Comparison of ENCODE assay signal across 9 cellular contexts in the genomic region with DNA sequence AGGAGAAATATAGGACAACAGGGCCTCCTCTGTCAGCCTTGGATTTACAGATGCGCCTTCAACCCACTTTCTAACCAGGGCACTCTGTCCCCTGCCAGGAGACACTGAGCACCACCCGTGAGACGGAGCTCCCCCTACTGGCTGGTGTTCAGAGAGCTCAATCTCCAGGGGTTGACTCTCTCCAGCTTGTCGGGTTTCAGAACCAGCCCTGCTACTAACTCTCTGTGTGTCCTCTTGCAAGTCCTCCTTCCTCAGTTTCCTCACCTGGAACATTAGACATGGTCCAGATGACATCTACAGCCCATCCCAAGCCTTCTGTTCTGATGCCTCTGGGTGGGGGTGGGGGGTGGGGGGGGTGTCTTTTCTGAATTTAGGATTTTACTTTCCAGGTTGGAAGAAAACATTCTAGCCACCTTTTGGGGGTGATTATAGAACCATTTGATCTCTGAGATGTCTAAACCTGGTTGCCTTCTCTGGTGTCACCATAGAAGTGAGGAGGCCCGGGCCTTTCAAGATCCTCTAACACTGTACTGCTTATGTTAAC.
A peak's percentile ranks its signal among the peaks of the same experiment; 100 is the strongest.
DNase-seq lines count a peak whose midpoint lies in the region; ATAC-seq and TF ChIP-seq lines count a peak whose summit lies in the region.
"Had no signal": no experiment of that assay in that cellular context is flagged by ENCODE, and none has a peak within 500 bp of the region (broad histone marks: within the 10 kb centered on the region; RNA-seq: fewer than 3 reads in every experiment).

No MANE protein-coding gene starts in this region.

- no peaks in the 10 kb centered on the region for H3K36me3 Mint-ChIP-seq in endothelial cell (ENCODE audit: low read depth, unreplicated experiment)

- H3K4me1 ChIP-seq in mesodermal cell (ENCODE audit: control insufficient read depth, insufficient read depth, low read length, poor library complexity, severe bottlenecking) = peaks cover 6% of the 10 kb centered on the region

- H3K4me3 Mint-ChIP-seq in endothelial cell (ENCODE audit: unreplicated experiment) = no peak overlapping the region

- H3K4me3 ChIP-seq in mesodermal cell (ENCODE audit: extremely low read depth, insufficient read depth, low read length, poor library complexity, severe bottlenecking) = no peak overlapping the region
- H3K4me3 ChIP-seq: SK-N-MC had no signal

- no peaks in the 10 kb centered on the region for H3K9me3 Mint-ChIP-seq in endothelial cell (ENCODE audit: unreplicated experiment)

- peak; percentile 70 for ATAC-seq in HG02759 (IDR thresholded peaks at IDR 0.05; ENCODE audit: unreplicated experiment)
- no peak for ATAC-seq in GM19328 (IDR thresholded peaks at IDR 0.05; ENCODE audit: unreplicated experiment)

- H3K36me3 ChIP-seq in mesodermal cell (ENCODE audit: control insufficient read depth, insufficient read depth, low read length) = no peaks in the 10 kb centered on the region

- H3K27ac Mint-ChIP-seq in endothelial cell (ENCODE audit: unreplicated experiment) = no peak overlapping the region

- no peaks in the 10 kb centered on the region for H3K4me1 Mint-ChIP-seq in endothelial cell (ENCODE audit: unreplicated experiment)

- H3K9me3 ChIP-seq in mesodermal cell (ENCODE audit: control insufficient read depth, low read length) = peaks cover 4% of the 10 kb centered on the region

- H3K27ac ChIP-seq in mesodermal cell (ENCODE audit: low read depth, low read length, severe bottlenecking) = peak overlapping the region; percentile 16
- H3K27ac ChIP-seq: SK-N-MC had no signal

- 35 to 81% methylated on average over 4 of the region's 5 CpGs for WGBS in mesodermal cell (ENCODE audit: insufficient coverage in 2 of 2), 2 experiments

- H3K27me3 Mint-ChIP-seq in endothelial cell (ENCODE audit: unreplicated experiment) = no peaks in the 10 kb centered on the region

- peak; percentile 53 for TF ChIP-seq CTCF in endothelial cell (IDR thresholded peaks at IDR 0.05; ENCODE audit: unreplicated experiment)

- DNase-seq in DMS 273 (lab: John Stamatoyannopoulos, UW; ENCODE audit: unreplicated experiment) (peak; percentile 85), NCI-H82 (lab: John Stamatoyannopoulos, UW) (peak; percentile 86), endothelial cell (ENCODE audit: low spot score) (peak; percentile 78)
- DNase-seq in activated CD8-positive, alpha-beta memory T cell treated with anti-CD3 and anti-CD28 coated beads for 24 hours = peak; percentile 83
- peak; percentile 17 to 43 for DNase-seq in stimulated activated CD8-positive, alpha-beta memory T cell treated with anti-CD3 and anti-CD28 coated beads, Interleukin-4, amount 100 ng/mL, for 1 hour (ENCODE audit: low read depth in 2 of 2, low spot score in 1 of 2)

Comparison
In these comparisons a context has a peak if more than half of its experiments do, and no peak if none do; other contexts are left out.
1. DNase-seq: peak in every context shown above with its lines; median percentile 86 in NCI-H82; 85 in DMS 273; 83 in activated CD8-positive, alpha-beta memory T cell treated with anti-CD3 and anti-CD28 coated beads for 24 hours; 78 in endothelial cell; 30 in stimulated activated CD8-positive, alpha-beta memory T cell treated with anti-CD3 and anti-CD28 coated beads, Interleukin-4, amount 100 ng/mL, for 1 hour.